1 cellular context compared by ENCODE assay signal in genomic region chr6:113744886-113745285, GRCh38.
TF ChIP-seq lines count a peak whose summit lies in the region.

No MANE protein-coding gene starts in this region.

TF ChIP-seq in SK-N-SH treated with all-trans-retinoic acid at 6 μM for 48 hours, 23 proteins besides CTCF, POLR2A, EP300 and RAD21 (continued from another document):
- no peak for TF ChIP-seq POU6F1 (CRISPR knock-in tag; IDR thresholded peaks at IDR 0.05; ENCODE audit: borderline replicate concordance, low read depth)
- TF ChIP-seq RARB (CRISPR knock-in tag; IDR thresholded peaks at IDR 0.05): no peak
- TF ChIP-seq ARNTL (CRISPR knock-in tag; IDR thresholded peaks at IDR 0.05; ENCODE audit: borderline replicate concordance, low read depth): no peak
- TF ChIP-seq SNAI2 (CRISPR knock-in tag; IDR thresholded peaks at IDR 0.05): no peak
- no peak for TF ChIP-seq GLIS3 (CRISPR knock-in tag; IDR thresholded peaks at IDR 0.05)
- no peak for TF ChIP-seq TOX (CRISPR knock-in tag; IDR thresholded peaks at IDR 0.05; ENCODE audit: borderline replicate concordance)
- no peak for TF ChIP-seq PPARA (CRISPR knock-in tag; IDR thresholded peaks at IDR 0.05; ENCODE audit: borderline replicate concordance)
- TF ChIP-seq BACH2 (CRISPR knock-in tag; IDR thresholded peaks at IDR 0.05; ENCODE audit: borderline replicate concordance): no peak
- TF ChIP-seq ZNF565 (CRISPR knock-in tag; conservative IDR thresholded peaks at IDR 0.05; ENCODE audit: low read depth): no peak
- TF ChIP-seq CSRNP3 (CRISPR knock-in tag; IDR thresholded peaks at IDR 0.05): no peak
- TF ChIP-seq ISL1 (CRISPR knock-in tag; IDR thresholded peaks at IDR 0.05): no peak
- no peak for TF ChIP-seq CREB5 (CRISPR knock-in tag; IDR thresholded peaks at IDR 0.05; ENCODE audit: low read depth)
